Comparison of ENCODE assay signal across 8 cellular contexts in genomic region chrX:108224727-108225455, GRCh38.
DNase-seq lines count a peak whose midpoint lies in the region; ATAC-seq and TF ChIP-seq lines count a peak whose summit lies in the region.

No MANE protein-coding gene starts in this region.

- no peaks in the 10 kb centered on the region for H3K36me3 Mint-ChIP-seq in activated naive CD4-positive, alpha-beta T cell treated with anti-CD3 and anti-CD28 coated beads, Interleukin-2, amount 10 ng/mL, durations not matched to agents 7 days and 5 days
- no peaks in the 10 kb centered on the region for H3K36me3 Mint-ChIP-seq in T-helper 2 cell treated with Interferon-gamma antibody and Interleukin-4, amounts not matched to agents 5 μg/mL and 100 μg/mL, for 36 hours (ENCODE audit: low read depth)

- ATAC-seq in GM21529 (IDR thresholded peaks at IDR 0.05; ENCODE audit: unreplicated experiment): peak; percentile 75
- ATAC-seq in aorta (ENCODE audit: low FRiP score): peak; percentile 36

- H3K36me3 ChIP-seq in adrenal gland (replicated peaks in 1 of 2) (no peaks in the 10 kb centered on the region), aorta (ENCODE audit: control insufficient read depth in 1 of 2, insufficient read depth in 2 of 2, low read length in 1 of 2) (no peaks in the 10 kb centered on the region)

- TF ChIP-seq CTCF in adrenal gland (IDR thresholded peaks at IDR 0.05): peak; percentile 27 to 57 (median 41)

- no peak overlapping the region for H3K4me3 ChIP-seq in adrenal gland
- no peak overlapping the region for H3K4me3 ChIP-seq in aorta (ENCODE audit: low read length in 2 of 2)

- H3K27me3 ChIP-seq in adrenal gland (peaks cover 15% of the 10 kb centered on the region), aorta (ENCODE audit: control insufficient read depth in 1 of 2, insufficient read depth in 2 of 2, low read length in 1 of 2) (no peaks in the 10 kb centered on the region)

- no peak overlapping the region for H3K4me3 Mint-ChIP-seq in activated naive CD4-positive, alpha-beta T cell treated with anti-CD3 and anti-CD28 coated beads, Interleukin-2, amount 10 ng/mL, durations not matched to agents 7 days and 5 days
- H3K4me3 Mint-ChIP-seq in T-helper 2 cell treated with Interferon-gamma antibody and Interleukin-4, amounts not matched to agents 5 μg/mL and 100 μg/mL, for 36 hours: no peak overlapping the region

- no peaks in the 10 kb centered on the region for H3K4me1 ChIP-seq in adrenal gland (replicated peaks in 1 of 2)
- peaks cover 0 to 2% of the 10 kb centered on the region in 2 donors for H3K4me1 ChIP-seq in aorta (ENCODE audit: control insufficient read depth in 1 of 2, insufficient read depth in 2 of 2, low read length in 2 of 2)

- H3K9me3 Mint-ChIP-seq in activated naive CD4-positive, alpha-beta T cell treated with anti-CD3 and anti-CD28 coated beads, Interleukin-2, amount 10 ng/mL, durations not matched to agents 7 days and 5 days: no peaks in the 10 kb centered on the region
- H3K9me3 Mint-ChIP-seq in T-helper 2 cell treated with Interferon-gamma antibody and Interleukin-4, amounts not matched to agents 5 μg/mL and 100 μg/mL, for 36 hours: no peaks in the 10 kb centered on the region

- no peaks in the 10 kb centered on the region for H3K27me3 Mint-ChIP-seq in activated naive CD4-positive, alpha-beta T cell treated with anti-CD3 and anti-CD28 coated beads, Interleukin-2, amount 10 ng/mL, durations not matched to agents 7 days and 5 days
- peaks cover 3% of the 10 kb centered on the region for H3K27me3 Mint-ChIP-seq in T-helper 2 cell treated with Interferon-gamma antibody and Interleukin-4, amounts not matched to agents 5 μg/mL and 100 μg/mL, for 36 hours (ENCODE audit: low read depth)

- H3K9me3 ChIP-seq in adrenal gland (replicated peaks in 1 of 3): no peaks in the 10 kb centered on the region
- H3K9me3 ChIP-seq in aorta (ENCODE audit: control insufficient read depth, low read length): no peaks in the 10 kb centered on the region

- no peaks in the 10 kb centered on the region for H3K4me1 Mint-ChIP-seq in activated naive CD4-positive, alpha-beta T cell treated with anti-CD3 and anti-CD28 coated beads, Interleukin-2, amount 10 ng/mL, durations not matched to agents 7 days and 5 days
- no peaks in the 10 kb centered on the region for H3K4me1 Mint-ChIP-seq in T-helper 2 cell treated with Interferon-gamma antibody and Interleukin-4, amounts not matched to agents 5 μg/mL and 100 μg/mL, for 36 hours (ENCODE audit: low read depth)

- no peak overlapping the region for H3K27ac ChIP-seq in adrenal gland
- no peak overlapping the region for H3K27ac ChIP-seq in aorta (ENCODE audit: low read depth in 1 of 2, low read length in 2 of 2)

- CTCF ChIA-PET in activated naive CD4-positive, alpha-beta T cell treated with anti-CD3 and anti-CD28 coated beads, Interleukin-2, amount 10 ng/mL, durations not matched to agents 7 days and 5 days (lab: Charles Lee): interaction anchor here (1.3 to 1.4 kb wide), 2 partner anchors 8 to 48 kb away, joined by 3 to 4 read pairs; no protein-coding TSS in a partner anchor

- intact Hi-C loops in adrenal gland (cut with DNase I) (no loop called here), aorta (cut with DNase I) (loop anchor here (5.0 to 10.0 kb wide), 2 partner anchors 310 to 312 kb away; no protein-coding TSS in a partner anchor)

- 3 to 30% (median 22%) methylated on average over 3 to 10 of the region's 10 CpGs for WGBS in adrenal gland, 4 donors
- 4 to 8% methylated on average over 10 of the region's 10 CpGs for WGBS in aorta, 2 donors

- no peak overlapping the region for H3K27ac Mint-ChIP-seq in activated naive CD4-positive, alpha-beta T cell treated with anti-CD3 and anti-CD28 coated beads, Interleukin-2, amount 10 ng/mL, durations not matched to agents 7 days and 5 days
- H3K27ac Mint-ChIP-seq in T-helper 2 cell treated with Interferon-gamma antibody and Interleukin-4, amounts not matched to agents 5 μg/mL and 100 μg/mL, for 36 hours: no peak overlapping the region

- DNase-seq in EL (peak; percentile 33), NCI-H146 treated with DMSO at 0.1 percent for 48 hours (lab: John Stamatoyannopoulos, UW; ENCODE audit: unreplicated experiment) (peak; percentile 21), adrenal gland (peak in 1 of 7 donors; percentile 1), iris pigment epithelial cell (ENCODE audit: low read depth) (peak; percentile 38), aorta (no peak)
- no peak for DNase-seq in activated naive CD4-positive, alpha-beta T cell treated with anti-CD3 and anti-CD28 coated beads, Interleukin-2, amount 10 ng/mL, durations not matched to agents 7 days and 5 days
- no peak for DNase-seq in T-helper 2 cell treated with Interferon-gamma antibody and Interleukin-4, amounts not matched to agents 5 μg/mL and 100 μg/mL, for 36 hours (ENCODE audit: low spot score)

- no peak for TF ChIP-seq POLR2A in adrenal gland (IDR thresholded peaks at IDR 0.05)

Comparison
In these comparisons a context has a peak if more than half of its experiments do, and no peak if none do; other contexts are left out.
1. DNase-seq: peak in EL (single experiment), NCI-H146 treated with DMSO at 0.1 percent for 48 hours (single experiment) and iris pigment epithelial cell (single experiment); none in aorta (0 of 2), activated naive CD4-positive, alpha-beta T cell treated with anti-CD3 and anti-CD28 coated beads, Interleukin-2, amount 10 ng/mL, durations not matched to agents 7 days and 5 days (single experiment) and T-helper 2 cell treated with Interferon-gamma antibody and Interleukin-4, amounts not matched to agents 5 μg/mL and 100 μg/mL, for 36 hours (single experiment).
2. intact Hi-C loops: an anchor here in aorta (5.0 to 10.0 kb wide); none called in adrenal gland.